In the genomic region with DNA sequence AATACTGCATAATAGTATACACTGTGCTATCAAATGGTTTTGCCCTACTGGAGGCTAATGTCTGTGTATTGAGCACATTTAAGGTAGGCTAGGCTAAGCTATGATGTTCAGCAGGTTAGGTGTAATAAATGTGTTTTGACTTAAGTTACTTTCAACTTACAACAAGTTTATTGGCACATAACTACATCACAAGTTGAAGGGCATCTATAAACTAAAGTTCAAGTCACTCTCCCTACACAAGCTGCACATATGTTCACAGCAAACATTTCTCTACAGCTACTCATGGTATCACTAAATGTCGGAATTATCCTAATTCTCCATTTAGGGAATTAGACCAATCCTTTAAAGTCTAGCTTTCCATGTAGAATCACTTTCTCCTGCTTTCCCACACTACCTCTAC, we compare ENCODE assay signal across 26 cellular contexts.
"Had no signal": no experiment of that assay in that cellular context is flagged by ENCODE, and none has a peak within 500 bp of the region (broad histone marks: within the 10 kb centered on the region; RNA-seq: fewer than 3 reads in every experiment).

No MANE protein-coding gene starts in this region.

- H3K36me3 ChIP-seq: ovary had no signal

- H3K4me1 ChIP-seq: upper lobe of right lung had no signal

- H3K27ac Mint-ChIP-seq: natural killer cell; stimulated activated naive CD8-positive, alpha-beta T cell treated with anti-CD3 and anti-CD28 coated beads, Interleukin-15, amount 100 ng/mL, for 72 hours had no signal

- H3K4me3 Mint-ChIP-seq: effector memory CD8-positive, alpha-beta T cell; natural killer cell; stimulated activated naive CD8-positive, alpha-beta T cell treated with anti-CD3 and anti-CD28 coated beads, Interleukin-15, amount 100 ng/mL, for 72 hours had no signal

- H3K9me3 Mint-ChIP-seq: effector memory CD8-positive, alpha-beta T cell; natural killer cell; stimulated activated naive CD8-positive, alpha-beta T cell treated with anti-CD3 and anti-CD28 coated beads, Interleukin-15, amount 100 ng/mL, for 72 hours had no signal

- H3K27me3 ChIP-seq: esophagus squamous epithelium, heart right ventricle, ovary, spleen, suprapubic skin, transverse colon, upper lobe of right lung, vagina had no signal

- H3K4me3 ChIP-seq: esophagus squamous epithelium, heart right ventricle, lower lobe of right lung, ovary, skin epidermis, spleen, suprapubic skin, transverse colon, upper lobe of right lung, vagina had no signal

- H3K27ac ChIP-seq: esophagus squamous epithelium, heart right ventricle, lower lobe of right lung, ovary, skin epidermis, spleen, suprapubic skin, transverse colon, upper lobe of right lung, vagina had no signal

- H3K27me3 Mint-ChIP-seq: effector memory CD8-positive, alpha-beta T cell; stimulated activated naive CD8-positive, alpha-beta T cell treated with anti-CD3 and anti-CD28 coated beads, Interleukin-15, amount 100 ng/mL, for 72 hours had no signal

- ATAC-seq: effector memory CD8-positive, alpha-beta T cell; heart right ventricle; left ventricle myocardium superior; lower lobe of right lung; natural killer cell; psoas muscle; right cardiac atrium; stimulated activated naive CD8-positive, alpha-beta T cell treated with anti-CD3 and anti-CD28 coated beads, Interleukin-15, amount 100 ng/mL, for 72 hours; upper lobe of right lung had no signal

- H3K36me3 Mint-ChIP-seq: natural killer cell had no signal

- DNase-seq: cortex of kidney; effector memory CD8-positive, alpha-beta T cell; esophagus squamous epithelium; foreskin melanocyte; glutamatergic neuron; heart right ventricle; hippocampal formation; kidney glomerular epithelial cell; left ventricle myocardium superior; lower lobe of right lung; natural killer cell; occipital lobe; ovary; posterior cingulate gyrus; psoas muscle; right cardiac atrium; spleen; stimulated activated CD4-positive, alpha-beta T cell treated with anti-CD3 and anti-CD28 coated beads, Interleukin-2, amount 100 ng/mL, for 48 hours; stimulated activated naive CD4-positive, alpha-beta T cell; stimulated activated naive CD8-positive, alpha-beta T cell treated with anti-CD3 and anti-CD28 coated beads, Interleukin-15, amount 100 ng/mL, for 72 hours; transverse colon; upper lobe of right lung had no signal

- H3K9me3 ChIP-seq: esophagus squamous epithelium, lower lobe of right lung, ovary, psoas muscle, suprapubic skin, transverse colon, upper lobe of right lung, vagina had no signal

- FAIRE-seq: endometrium had no signal
